1 cellular context compared by ENCODE assay signal in the genomic region with DNA sequence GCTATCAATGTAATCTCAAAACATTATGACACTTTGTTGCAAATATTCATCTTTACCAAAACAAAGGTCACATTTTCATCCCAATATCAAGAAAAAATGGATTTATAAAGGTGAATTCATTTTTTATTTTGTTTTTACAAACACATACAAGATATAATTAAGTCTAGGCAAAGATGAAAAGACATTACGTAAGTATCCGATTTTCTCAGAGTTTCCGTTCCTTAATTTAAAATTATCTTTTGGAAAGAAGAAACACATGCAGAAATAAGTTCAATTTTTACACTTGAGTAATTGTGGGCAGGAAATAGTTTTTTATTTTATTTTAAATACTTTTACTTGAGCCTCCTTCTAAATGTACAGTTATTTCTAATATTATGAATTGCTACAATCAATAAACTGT.
TF ChIP-seq lines count a peak whose summit lies in the region.

No MANE protein-coding gene starts in this region.

TF ChIP-seq in GM23338, 12 proteins besides CTCF, POLR2A, EP300 and RAD21 (continued from another document):
- TF ChIP-seq, protein P1, sequence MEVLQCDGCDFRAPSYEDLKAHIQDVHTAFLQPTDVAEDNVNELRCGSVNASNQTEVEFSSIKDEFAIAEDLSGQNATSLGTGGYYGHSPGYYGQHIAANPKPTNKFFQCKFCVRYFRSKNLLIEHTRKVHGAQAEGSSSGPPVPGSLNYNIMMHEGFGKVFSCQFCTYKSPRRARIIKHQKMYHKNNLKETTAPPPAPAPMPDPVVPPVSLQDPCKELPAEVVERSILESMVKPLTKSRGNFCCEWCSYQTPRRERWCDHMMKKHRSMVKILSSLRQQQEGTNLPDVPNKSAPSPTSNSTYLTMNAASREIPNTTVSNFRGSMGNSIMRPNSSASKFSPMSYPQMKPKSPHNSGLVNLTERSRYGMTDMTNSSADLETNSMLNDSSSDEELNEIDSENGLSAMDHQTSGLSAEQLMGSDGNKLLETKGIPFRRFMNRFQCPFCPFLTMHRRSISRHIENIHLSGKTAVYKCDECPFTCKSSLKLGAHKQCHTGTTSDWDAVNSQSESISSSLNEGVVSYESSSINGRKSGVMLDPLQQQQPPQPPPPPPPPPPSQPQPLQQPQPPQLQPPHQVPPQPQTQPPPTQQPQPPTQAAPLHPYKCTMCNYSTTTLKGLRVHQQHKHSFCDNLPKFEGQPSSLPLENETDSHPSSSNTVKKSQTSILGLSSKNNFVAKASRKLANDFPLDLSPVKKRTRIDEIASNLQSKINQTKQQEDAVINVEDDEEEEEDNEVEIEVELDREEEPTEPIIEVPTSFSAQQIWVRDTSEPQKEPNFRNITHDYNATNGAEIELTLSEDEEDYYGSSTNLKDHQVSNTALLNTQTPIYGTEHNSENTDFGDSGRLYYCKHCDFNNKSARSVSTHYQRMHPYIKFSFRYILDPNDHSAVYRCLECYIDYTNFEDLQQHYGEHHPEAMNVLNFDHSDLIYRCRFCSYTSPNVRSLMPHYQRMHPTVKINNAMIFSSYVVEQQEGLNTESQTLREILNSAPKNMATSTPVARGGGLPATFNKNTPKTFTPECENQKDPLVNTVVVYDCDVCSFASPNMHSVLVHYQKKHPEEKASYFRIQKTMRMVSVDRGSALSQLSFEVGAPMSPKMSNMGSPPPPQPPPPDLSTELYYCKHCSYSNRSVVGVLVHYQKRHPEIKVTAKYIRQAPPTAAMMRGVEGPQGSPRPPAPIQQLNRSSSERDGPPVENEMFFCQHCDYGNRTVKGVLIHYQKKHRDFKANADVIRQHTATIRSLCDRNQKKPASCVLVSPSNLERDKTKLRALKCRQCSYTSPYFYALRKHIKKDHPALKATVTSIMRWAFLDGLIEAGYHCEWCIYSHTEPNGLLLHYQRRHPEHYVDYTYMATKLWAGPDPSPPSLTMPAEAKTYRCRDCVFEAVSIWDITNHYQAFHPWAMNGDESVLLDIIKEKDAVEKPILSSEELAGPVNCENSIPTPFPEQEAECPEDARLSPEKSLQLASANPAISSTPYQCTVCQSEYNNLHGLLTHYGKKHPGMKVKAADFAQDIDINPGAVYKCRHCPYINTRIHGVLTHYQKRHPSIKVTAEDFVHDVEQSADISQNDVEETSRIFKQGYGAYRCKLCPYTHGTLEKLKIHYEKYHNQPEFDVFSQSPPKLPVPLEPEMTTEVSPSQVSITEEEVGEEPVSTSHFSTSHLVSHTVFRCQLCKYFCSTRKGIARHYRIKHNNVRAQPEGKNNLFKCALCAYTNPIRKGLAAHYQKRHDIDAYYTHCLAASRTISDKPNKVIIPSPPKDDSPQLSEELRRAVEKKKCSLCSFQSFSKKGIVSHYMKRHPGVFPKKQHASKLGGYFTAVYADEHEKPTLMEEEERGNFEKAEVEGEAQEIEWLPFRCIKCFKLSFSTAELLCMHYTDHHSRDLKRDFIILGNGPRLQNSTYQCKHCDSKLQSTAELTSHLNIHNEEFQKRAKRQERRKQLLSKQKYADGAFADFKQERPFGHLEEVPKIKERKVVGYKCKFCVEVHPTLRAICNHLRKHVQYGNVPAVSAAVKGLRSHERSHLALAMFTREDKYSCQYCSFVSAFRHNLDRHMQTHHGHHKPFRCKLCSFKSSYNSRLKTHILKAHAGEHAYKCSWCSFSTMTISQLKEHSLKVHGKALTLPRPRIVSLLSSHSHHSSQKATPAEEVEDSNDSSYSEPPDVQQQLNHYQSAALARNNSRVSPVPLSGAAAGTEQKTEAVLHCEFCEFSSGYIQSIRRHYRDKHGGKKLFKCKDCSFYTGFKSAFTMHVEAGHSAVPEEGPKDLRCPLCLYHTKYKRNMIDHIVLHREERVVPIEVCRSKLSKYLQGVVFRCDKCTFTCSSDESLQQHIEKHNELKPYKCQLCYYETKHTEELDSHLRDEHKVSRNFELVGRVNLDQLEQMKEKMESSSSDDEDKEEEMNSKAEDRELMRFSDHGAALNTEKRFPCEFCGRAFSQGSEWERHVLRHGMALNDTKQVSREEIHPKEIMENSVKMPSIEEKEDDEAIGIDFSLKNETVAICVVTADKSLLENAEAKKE (CRISPR knock-in tag; IDR thresholded peaks at IDR 0.05) = no peak
- TF ChIP-seq ZNF331 (CRISPR knock-in tag; IDR thresholded peaks at IDR 0.05; ENCODE audit: low read depth) = no peak
- no peak for TF ChIP-seq STAT1 (IDR thresholded peaks at IDR 0.05; ENCODE audit: unreplicated experiment)
- TF ChIP-seq, protein P2, sequence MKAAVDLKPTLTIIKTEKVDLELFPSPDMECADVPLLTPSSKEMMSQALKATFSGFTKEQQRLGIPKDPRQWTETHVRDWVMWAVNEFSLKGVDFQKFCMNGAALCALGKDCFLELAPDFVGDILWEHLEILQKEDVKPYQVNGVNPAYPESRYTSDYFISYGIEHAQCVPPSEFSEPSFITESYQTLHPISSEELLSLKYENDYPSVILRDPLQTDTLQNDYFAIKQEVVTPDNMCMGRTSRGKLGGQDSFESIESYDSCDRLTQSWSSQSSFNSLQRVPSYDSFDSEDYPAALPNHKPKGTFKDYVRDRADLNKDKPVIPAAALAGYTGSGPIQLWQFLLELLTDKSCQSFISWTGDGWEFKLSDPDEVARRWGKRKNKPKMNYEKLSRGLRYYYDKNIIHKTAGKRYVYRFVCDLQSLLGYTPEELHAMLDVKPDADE (IDR thresholded peaks at IDR 0.05) = no peak
- no peak for TF ChIP-seq EZH2phosphoT487 (IDR thresholded peaks at IDR 0.05; ENCODE audit: unreplicated experiment)
- no peak for TF ChIP-seq EZH2 (IDR thresholded peaks at IDR 0.05; ENCODE audit: low read depth, unreplicated experiment)
